Comparison of ENCODE assay signal across 19 cellular contexts in genomic region chr14:35682802-35683201, GRCh38.
DNase-seq lines count a peak whose midpoint lies in the region; ATAC-seq and TF ChIP-seq lines count a peak whose summit lies in the region.
"Had no signal": no experiment of that assay in that cellular context is flagged by ENCODE, and none has a peak within 500 bp of the region (broad histone marks: within the 10 kb centered on the region; RNA-seq: fewer than 3 reads in every experiment).

No MANE protein-coding gene starts in this region.

- H3K9me3 Mint-ChIP-seq in GM23338, result no peaks in the 10 kb centered on the region
- H3K9me3 Mint-ChIP-seq: CD4-positive, CD25-positive, alpha-beta regulatory T cell had no signal

- no peak overlapping the region; the same call in 1 of the 2 replicates for H3K27ac Mint-ChIP-seq in GM23338
- H3K27ac Mint-ChIP-seq: B cell; CD4-positive, CD25-positive, alpha-beta regulatory T cell had no signal

- H3K27me3 Mint-ChIP-seq in GM23338 (ENCODE audit: insufficient read depth, low read depth, poor library complexity), result no peaks in the 10 kb centered on the region
- H3K27me3 Mint-ChIP-seq: B cell; CD4-positive, CD25-positive, alpha-beta regulatory T cell had no signal

- H3K9me3 ChIP-seq in OCI-LY3 (ENCODE audit: insufficient read depth, low read length), result no peaks in the 10 kb centered on the region
- no peaks in the 10 kb centered on the region for H3K9me3 ChIP-seq in upper lobe of right lung
- H3K9me3 ChIP-seq: Caco-2 had no signal

- H2AFZ ChIP-seq in GM23338, result no peak overlapping the region
- H2AFZ ChIP-seq in OCI-LY3 (ENCODE audit: low read depth, low read length), result no peak overlapping the region
- H2AFZ ChIP-seq: GM23248 had no signal

- H3K4me3 ChIP-seq in GM23338 (no peak overlapping the region), OCI-LY3 (ENCODE audit: low read length) (peak overlapping the region; percentile 8; the same call in 1 of the 2 replicates), foreskin fibroblast (ENCODE audit: low read depth in 1 of 2, low read length in 2 of 2) (no peak overlapping the region), upper lobe of right lung (no peak overlapping the region)
- H3K4me3 ChIP-seq: GM23248 had no signal

- no peaks in the 10 kb centered on the region for H3K4me1 Mint-ChIP-seq in GM23338

- TF ChIP-seq CTCF in GM23338 (conservative IDR thresholded peaks at IDR 0.05; ENCODE audit: low read depth in 2 of 2) (no peak), OCI-LY3 (IDR thresholded peaks at IDR 0.05; ENCODE audit: low read depth, low read length) (no peak), foreskin fibroblast (IDR thresholded peaks at IDR 0.05; ENCODE audit: low read depth, low read length) (no peak), upper lobe of right lung (IDR thresholded peaks at IDR 0.05) (no peak)

- peaks cover 3% of the 10 kb centered on the region; the same call in 1 of the 3 replicates for H3K36me3 Mint-ChIP-seq in GM23338 (ENCODE audit: low read depth)

- H4K20me1 ChIP-seq in GM23338 (replicated peaks; ENCODE audit: insufficient read depth), result no peaks in the 10 kb centered on the region
- H4K20me1 ChIP-seq in OCI-LY3 (ENCODE audit: insufficient read depth, low read length), result no peaks in the 10 kb centered on the region

- H3K27me3 ChIP-seq in GM23338 (ENCODE audit: insufficient read depth), result no peaks in the 10 kb centered on the region
- H3K27me3 ChIP-seq in OCI-LY3 (ENCODE audit: low read depth, low read length), result no peaks in the 10 kb centered on the region
- H3K27me3 ChIP-seq in upper lobe of right lung, result no peaks in the 10 kb centered on the region

- ATAC-seq in GM23338 (no peak), HG02981 (IDR thresholded peaks at IDR 0.05; ENCODE audit: unreplicated experiment) (no peak), upper lobe of right lung (no peak)
- ATAC-seq: HCT116, PC-3 had no signal

- H3K4me1 ChIP-seq in GM23338 (ENCODE audit: insufficient read depth) (no peaks in the 10 kb centered on the region), OCI-LY3 (ENCODE audit: low read length) (peaks cover 41% of the 10 kb centered on the region), upper lobe of right lung (no peaks in the 10 kb centered on the region)
- H3K4me1 ChIP-seq: Caco-2 had no signal

- DNase-seq in GM23338 (ENCODE audit: low spot score) (no peak), fibroblast of gingiva (ENCODE audit: low read depth) (peak; percentile 3), non-pigmented ciliary epithelial cell (ENCODE audit: low read depth) (peak; percentile 27), foreskin fibroblast (no peak), upper lobe of right lung (no peak)
- DNase-seq: Caco-2; CD4-positive, CD25-positive, alpha-beta regulatory T cell; DMS53; GM23248; KG1; NCI-H1436 treated with DMSO at 0.1 percent for 48 hours; NCI-H446 treated with DMSO at 0.1 percent for 48 hours; NCI-H774; PC-3; SW 1271 had no signal

- H3K4me2 ChIP-seq in GM23338 (no peak overlapping the region), OCI-LY3 (ENCODE audit: low read length) (peak overlapping the region; percentile 43)

- no peaks in the 10 kb centered on the region for H3F3A ChIP-seq in GM23338 (replicated peaks; ENCODE audit: low read depth)

- H3K27ac ChIP-seq in GM23338 (ENCODE audit: low read depth) (0 out of 2 replicates have a peak overlapping the region, but pooled peaks have one; percentile 4), OCI-LY3 (ENCODE audit: low read length) (peak overlapping the region; percentile 42), upper lobe of right lung (no peak overlapping the region)
- H3K27ac ChIP-seq: GM23248 had no signal

- intact Hi-C loops in upper lobe of right lung (cut with DNase I), result no loop called here

- H3K9me2 ChIP-seq in GM23338 (ENCODE audit: insufficient read depth), result no peaks in the 10 kb centered on the region

- no peak overlapping the region for H3K9ac ChIP-seq in OCI-LY3 (ENCODE audit: low read length)
- H3K9ac ChIP-seq: GM23248 had no signal

- H3K4me3 Mint-ChIP-seq in GM23338, result no peak overlapping the region
- H3K4me3 Mint-ChIP-seq: B cell; CD4-positive, CD25-positive, alpha-beta regulatory T cell had no signal

- H3K79me2 ChIP-seq in GM23338 (replicated peaks; ENCODE audit: insufficient read depth) (no peaks in the 10 kb centered on the region), OCI-LY3 (ENCODE audit: low read length) (no peaks in the 10 kb centered on the region)

- H3K36me3 ChIP-seq in GM23338 (ENCODE audit: insufficient read depth), result no peaks in the 10 kb centered on the region
- peaks cover 2% of the 10 kb centered on the region for H3K36me3 ChIP-seq in OCI-LY3 (replicated peaks; ENCODE audit: low read depth, low read length)
- H3K36me3 ChIP-seq in upper lobe of right lung, result peaks cover 36% of the 10 kb centered on the region

TF ChIP-seq in GM23338, 12 proteins besides CTCF, POLR2A, EP300 and RAD21:
- TF ChIP-seq POLR2AphosphoS5 (IDR thresholded peaks at IDR 0.05; ENCODE audit: low read depth), result no peak
- TF ChIP-seq EZH2 (IDR thresholded peaks at IDR 0.05; ENCODE audit: low read depth, unreplicated experiment), result no peak

Comparison
In these comparisons a context has a peak if more than half of its experiments do, and no peak if none do; other contexts are left out.
1. DNase-seq: peak in fibroblast of gingiva (single experiment) and non-pigmented ciliary epithelial cell (single experiment); none in GM23338 (single experiment), foreskin fibroblast (0 of 2) and upper lobe of right lung (single experiment).